ENCODE assay signal across 9 cellular contexts in the genomic region with DNA sequence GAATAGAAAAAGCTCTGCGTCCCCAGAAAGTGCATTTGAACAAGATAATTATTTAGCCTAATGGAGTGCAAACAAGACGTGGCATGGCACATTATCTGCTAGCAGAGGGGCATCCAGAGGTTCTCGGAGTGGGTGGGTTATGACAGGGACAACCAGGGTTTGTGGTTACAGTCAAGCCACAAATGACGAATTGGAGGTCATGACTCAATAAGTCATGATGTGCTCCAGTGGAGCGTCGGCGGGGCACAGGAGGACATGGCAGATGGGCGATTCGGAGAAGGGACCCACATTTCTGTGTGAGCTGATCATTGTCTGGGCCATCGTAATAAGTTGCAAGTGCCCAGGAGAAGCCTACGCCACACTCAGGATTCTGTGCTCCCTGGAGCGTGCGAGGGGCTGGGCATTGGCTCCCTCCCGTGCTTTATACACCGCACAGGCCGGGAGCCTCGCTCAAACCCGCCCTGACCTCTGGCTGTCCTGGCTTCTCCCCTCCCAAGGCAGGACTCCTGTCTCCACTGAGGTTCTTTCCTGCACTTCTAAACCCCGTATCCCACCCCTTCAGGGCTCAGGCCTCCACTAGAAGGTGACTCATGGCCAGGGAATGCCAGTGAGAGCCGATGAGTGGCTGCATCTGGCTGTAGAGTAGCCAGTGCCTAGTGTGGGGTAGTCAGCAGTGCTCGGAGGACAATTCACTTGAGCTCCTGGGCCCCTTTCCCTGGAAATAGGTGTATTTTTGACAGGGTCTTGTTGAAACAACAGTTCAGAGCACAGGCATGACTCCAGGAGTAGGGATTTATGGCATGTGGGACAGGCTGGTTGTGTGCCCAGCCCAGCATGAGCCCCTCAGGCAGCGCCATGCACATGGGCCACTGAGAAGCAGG.
A peak's percentile ranks its signal among the peaks of the same experiment; 100 is the strongest.
DNase-seq lines count a peak whose midpoint lies in the region; ATAC-seq and TF ChIP-seq lines count a peak whose summit lies in the region.
"Had no signal": no experiment of that assay in that cellular context is flagged by ENCODE, and none has a peak within 500 bp of the region (broad histone marks: within the 10 kb centered on the region; RNA-seq: fewer than 3 reads in every experiment).

No MANE protein-coding gene starts in this region.

- DNase-seq in activated CD8-positive, alpha-beta T cell treated with anti-CD3 and anti-CD28 coated beads for 36 hours: peak; percentile 36
- DNase-seq in activated CD8-positive, alpha-beta T cell treated with anti-CD3 and anti-CD28 coated beads, Interleukin-2, amount 10 ng/mL, durations not matched to agents 7 days and 5 days: no peak
- DNase-seq in T-helper 17 cell: no peak
- DNase-seq in hepatic stellate cell (ENCODE audit: low spot score): peak; percentile 98
- no peak for DNase-seq in stomach
- DNase-seq in inferior parietal cortex (ENCODE audit: extremely low spot score): no peak
- DNase-seq in NCI-H1694 treated with DMSO at 0.1 percent for 48 hours (lab: John Stamatoyannopoulos, UW): no peak
- DNase-seq: CD4-positive, alpha-beta T cell had no signal

- no peaks in the 10 kb centered on the region for H3K9me3 Mint-ChIP-seq in activated CD8-positive, alpha-beta T cell treated with anti-CD3 and anti-CD28 coated beads for 36 hours
- H3K9me3 Mint-ChIP-seq in activated CD8-positive, alpha-beta T cell treated with anti-CD3 and anti-CD28 coated beads, Interleukin-2, amount 10 ng/mL, durations not matched to agents 7 days and 5 days (ENCODE audit: insufficient read depth): no peaks in the 10 kb centered on the region
- H3K9me3 Mint-ChIP-seq: CD4-positive, alpha-beta T cell had no signal

- H3K9me3 ChIP-seq in T-helper 17 cell (ENCODE audit: control insufficient read depth, low read length, poor library complexity, severe bottlenecking) (no peaks in the 10 kb centered on the region), stomach (no peaks in the 10 kb centered on the region)

- H3K4me3 ChIP-seq in stomach: no peak overlapping the region

- TF ChIP-seq CTCF in activated CD8-positive, alpha-beta T cell treated with anti-CD3 and anti-CD28 coated beads for 36 hours (IDR thresholded peaks at IDR 0.05): no peak
- no peak for TF ChIP-seq CTCF in stomach (IDR thresholded peaks at IDR 0.05)

- H3K4me3 Mint-ChIP-seq in activated CD8-positive, alpha-beta T cell treated with anti-CD3 and anti-CD28 coated beads for 36 hours: no peak overlapping the region
- H3K4me3 Mint-ChIP-seq in activated CD8-positive, alpha-beta T cell treated with anti-CD3 and anti-CD28 coated beads, Interleukin-2, amount 10 ng/mL, durations not matched to agents 7 days and 5 days: no peak overlapping the region
- H3K4me3 Mint-ChIP-seq in T-helper 17 cell: no peak overlapping the region
- H3K4me3 Mint-ChIP-seq: CD4-positive, alpha-beta T cell had no signal

- peaks cover 18 to 94% (median 82%) of the 10 kb centered on the region in 4 donors for H3K36me3 ChIP-seq in stomach

- H3K27me3 Mint-ChIP-seq in activated CD8-positive, alpha-beta T cell treated with anti-CD3 and anti-CD28 coated beads for 36 hours: no peaks in the 10 kb centered on the region
- no peaks in the 10 kb centered on the region for H3K27me3 Mint-ChIP-seq in activated CD8-positive, alpha-beta T cell treated with anti-CD3 and anti-CD28 coated beads, Interleukin-2, amount 10 ng/mL, durations not matched to agents 7 days and 5 days (ENCODE audit: low read depth)
- H3K27me3 Mint-ChIP-seq in T-helper 17 cell: no peaks in the 10 kb centered on the region
- H3K27me3 Mint-ChIP-seq: CD4-positive, alpha-beta T cell had no signal

- no peaks in the 10 kb centered on the region for H3K4me1 Mint-ChIP-seq in activated CD8-positive, alpha-beta T cell treated with anti-CD3 and anti-CD28 coated beads for 36 hours (ENCODE audit: low read depth)
- peaks cover 3% of the 10 kb centered on the region for H3K4me1 Mint-ChIP-seq in activated CD8-positive, alpha-beta T cell treated with anti-CD3 and anti-CD28 coated beads, Interleukin-2, amount 10 ng/mL, durations not matched to agents 7 days and 5 days (ENCODE audit: low read depth)
- H3K4me1 Mint-ChIP-seq in T-helper 17 cell: no peaks in the 10 kb centered on the region

- no peak overlapping the region for H3K27ac Mint-ChIP-seq in activated CD8-positive, alpha-beta T cell treated with anti-CD3 and anti-CD28 coated beads for 36 hours
- no peak overlapping the region for H3K27ac Mint-ChIP-seq in activated CD8-positive, alpha-beta T cell treated with anti-CD3 and anti-CD28 coated beads, Interleukin-2, amount 10 ng/mL, durations not matched to agents 7 days and 5 days
- H3K27ac Mint-ChIP-seq in T-helper 17 cell: peak overlapping the region; percentile 61
- H3K27ac Mint-ChIP-seq: CD4-positive, alpha-beta T cell had no signal

- POLR2A ChIA-PET in activated CD8-positive, alpha-beta T cell treated with anti-CD3 and anti-CD28 coated beads for 36 hours (lab: Charles Lee): interaction anchor here (0.6 kb wide), 1 partner anchor 166 kb away, joined by 3 read pairs; no protein-coding TSS in a partner anchor
- POLR2A ChIA-PET in activated CD8-positive, alpha-beta T cell treated with anti-CD3 and anti-CD28 coated beads, Interleukin-2, amount 10 ng/mL, durations not matched to agents 7 days and 5 days (lab: Charles Lee): no interaction called here

- H3K36me3 Mint-ChIP-seq in activated CD8-positive, alpha-beta T cell treated with anti-CD3 and anti-CD28 coated beads for 36 hours (ENCODE audit: low read depth): peaks cover 22% of the 10 kb centered on the region
- peaks cover 11% of the 10 kb centered on the region for H3K36me3 Mint-ChIP-seq in activated CD8-positive, alpha-beta T cell treated with anti-CD3 and anti-CD28 coated beads, Interleukin-2, amount 10 ng/mL, durations not matched to agents 7 days and 5 days (ENCODE audit: low read depth)
- no peaks in the 10 kb centered on the region for H3K36me3 Mint-ChIP-seq in T-helper 17 cell (ENCODE audit: low read depth)

- CTCF ChIA-PET in activated CD8-positive, alpha-beta T cell treated with anti-CD3 and anti-CD28 coated beads for 36 hours (lab: Charles Lee): no interaction called here
- CTCF ChIA-PET in activated CD8-positive, alpha-beta T cell treated with anti-CD3 and anti-CD28 coated beads, Interleukin-2, amount 10 ng/mL, durations not matched to agents 7 days and 5 days (lab: Charles Lee): interaction anchor here (0.6 to 0.7 kb wide), 3 partner anchors 197 to 271 kb away, joined by 3 read pairs; no protein-coding TSS in a partner anchor

- intact Hi-C loops in activated CD8-positive, alpha-beta T cell treated with anti-CD3 and anti-CD28 coated beads for 36 hours (cut with micrococcal nuclease): no loop called here
- intact Hi-C loops in stomach (cut with DNase I; ENCODE audit: low total_unique reads): no loop called here

- peak; percentile 30 for ATAC-seq in activated CD8-positive, alpha-beta T cell treated with anti-CD3 and anti-CD28 coated beads for 36 hours
- ATAC-seq in activated CD8-positive, alpha-beta T cell treated with anti-CD3 and anti-CD28 coated beads, Interleukin-2, amount 10 ng/mL, durations not matched to agents 7 days and 5 days: no peak
- no peak for ATAC-seq in T-helper 17 cell
- ATAC-seq in HG03439 (IDR thresholded peaks at IDR 0.05; ENCODE audit: unreplicated experiment): no peak

- TF ChIP-seq EP300 in stomach (IDR thresholded peaks at IDR 0.05): no peak

- peaks cover 3 to 20% (median 4%) of the 10 kb centered on the region in 4 donors for H3K4me1 ChIP-seq in stomach

- no peaks in the 10 kb centered on the region for H3K27me3 ChIP-seq in stomach

- peak overlapping the region in 4 of 5 donors; percentile 10 to 58 (median 40) for H3K27ac ChIP-seq in stomach

- TF ChIP-seq POLR2A in stomach (IDR thresholded peaks at IDR 0.05): no peak

- 77 to 85% (median 81%) methylated on average over 20 to 22 of the region's 22 CpGs for WGBS in stomach, 5 donors

Comparison
In these comparisons a context has a peak if more than half of its experiments do, and no peak if none do; other contexts are left out.
1. DNase-seq: peak in activated CD8-positive, alpha-beta T cell treated with anti-CD3 and anti-CD28 coated beads for 36 hours (single experiment) and hepatic stellate cell (single experiment); none in activated CD8-positive, alpha-beta T cell treated with anti-CD3 and anti-CD28 coated beads, Interleukin-2, amount 10 ng/mL, durations not matched to agents 7 days and 5 days (single experiment), T-helper 17 cell (0 of 3), stomach (single experiment), inferior parietal cortex (single experiment) and NCI-H1694 treated with DMSO at 0.1 percent for 48 hours (single experiment).